ENCODE assay signal across 16 cellular contexts in genomic region chr13:113109151-113110047, GRCh38. TPM values are rescaled to one million over a fixed set of nuclear protein-coding genes. Genes with fewer than 3 reads are reported as not detected.
A peak's percentile ranks its signal among the peaks of the same experiment; 100 is the strongest.
DNase-seq lines count a peak whose midpoint lies in the region; ATAC-seq and TF ChIP-seq lines count a peak whose summit lies in the region.
"Had no signal": no experiment of that assay in that cellular context is flagged by ENCODE, and none has a peak within 500 bp of the region (broad histone marks: within the 10 kb centered on the region; RNA-seq: fewer than 3 reads in every experiment).

No MANE protein-coding gene starts in this region.

- H3K9me2 ChIP-seq in GM23248 (ENCODE audit: insufficient read depth): no peaks in the 10 kb centered on the region

- peak overlapping the region; percentile 35 for H3K4me3 Mint-ChIP-seq in activated naive CD8-positive, alpha-beta T cell
- no peak overlapping the region for H3K4me3 Mint-ChIP-seq in stimulated activated memory B cell treated with anti-CD40 and anti-IgM and Interleukin-4, amounts not matched to agents 10 μg/mL and 1 μg/mL and 100 μg/mL, for 72 hours
- H3K4me3 Mint-ChIP-seq: T-helper 2 cell treated with Interferon-gamma antibody and Interleukin-4, amounts not matched to agents 5 μg/mL and 100 μg/mL, for 36 hours had no signal

- no peaks in the 10 kb centered on the region for H3K36me3 Mint-ChIP-seq in activated naive CD8-positive, alpha-beta T cell
- no peaks in the 10 kb centered on the region for H3K36me3 Mint-ChIP-seq in stimulated activated memory B cell treated with anti-CD40 and anti-IgM and Interleukin-4, amounts not matched to agents 10 μg/mL and 1 μg/mL and 100 μg/mL, for 72 hours
- H3K36me3 Mint-ChIP-seq: naive B cell had no signal

- ATAC-seq in right lobe of liver: no peak
- peak; percentile 44 for ATAC-seq in stimulated activated memory B cell treated with anti-CD40 and anti-IgM and Interleukin-4, amounts not matched to agents 10 μg/mL and 1 μg/mL and 100 μg/mL, for 72 hours

- no peaks in the 10 kb centered on the region for H3K79me2 ChIP-seq in GM23248 (ENCODE audit: insufficient read depth)

- H3K9me3 ChIP-seq in right lobe of liver: no peaks in the 10 kb centered on the region
- no peaks in the 10 kb centered on the region for H3K9me3 ChIP-seq in GM23248 (ENCODE audit: low read depth)

- no peaks in the 10 kb centered on the region for H3K27me3 Mint-ChIP-seq in activated naive CD8-positive, alpha-beta T cell
- peaks cover 6% of the 10 kb centered on the region for H3K27me3 Mint-ChIP-seq in stimulated activated memory B cell treated with anti-CD40 and anti-IgM and Interleukin-4, amounts not matched to agents 10 μg/mL and 1 μg/mL and 100 μg/mL, for 72 hours

- H3F3A ChIP-seq in GM23248 (ENCODE audit: insufficient read depth): no peaks in the 10 kb centered on the region

- H3K9ac ChIP-seq in GM23248: no peak overlapping the region

- no peak overlapping the region for H3K27ac ChIP-seq in right lobe of liver
- H3K27ac ChIP-seq in GM23248: no peak overlapping the region

- H4K20me1 ChIP-seq in GM23248 (ENCODE audit: insufficient read depth): no peaks in the 10 kb centered on the region

- peak overlapping the region; percentile 34 for H3K27ac Mint-ChIP-seq in activated naive CD8-positive, alpha-beta T cell
- no peak overlapping the region for H3K27ac Mint-ChIP-seq in stimulated activated memory B cell treated with anti-CD40 and anti-IgM and Interleukin-4, amounts not matched to agents 10 μg/mL and 1 μg/mL and 100 μg/mL, for 72 hours
- H3K27ac Mint-ChIP-seq: activated T-helper 2 cell treated with anti-CD3 and anti-CD28 coated beads, Interferon-gamma antibody, Interleukin-2, Interleukin-4, amounts not matched to agents 10 μg/mL and 5 μg/mL and 100 μg/mL, durations not matched to agents 14 hours and 24 hours and 36 hours; naive B cell; T-helper 2 cell treated with Interferon-gamma antibody and Interleukin-4, amounts not matched to agents 5 μg/mL and 100 μg/mL, for 36 hours had no signal

- H3K4me1 ChIP-seq in right lobe of liver (peaks cover 0 to 6% (median 2%) of the 10 kb centered on the region in 4 donors), GM23248 (ENCODE audit: insufficient read depth) (no peaks in the 10 kb centered on the region)

- no peak overlapping the region for H3K4me3 ChIP-seq in right lobe of liver
- H3K4me3 ChIP-seq in GM23248: no peak overlapping the region

- WGBS in right lobe of liver (ENCODE audit: insufficient coverage, low coverage, low lambda C conversion rate, missing lambda C conversion rate): 77% methylated on average over 17 of the region's 73 CpGs
- 60 to 68% methylated on average over 25 to 73 of the region's 73 CpGs for WGBS in GM23248 (ENCODE audit: low coverage in 1 of 2, low lambda C conversion rate in 2 of 2, missing lambda C conversion rate in 2 of 2), 2 experiments

- TF ChIP-seq POLR2A in right lobe of liver (IDR thresholded peaks at IDR 0.05): no peak

- DNase-seq in NCI-H146 (lab: John Stamatoyannopoulos, UW) (peak; percentile 51), NCI-H146 treated with DMSO at 0.1 percent for 48 hours (lab: John Stamatoyannopoulos, UW; ENCODE audit: unreplicated experiment) (no peak), right lobe of liver (peak; percentile 17 to 53 (median 43)), GM13977 (ENCODE audit: low spot score) (no peak), GM23248 (no peak), NCI-H2081 (lab: John Stamatoyannopoulos, UW) (no peak)
- DNase-seq: 8988T, cortex of kidney, GOT3, MM.1S, naive B cell had no signal

- in situ Hi-C loops in GM13977 (cut with MboI; ENCODE audit: low pct_unique_long_range_greater_than_20kb, low sequenced_read_pairs, unreplicated experiment): no loop called here
- in situ Hi-C loops in GM23248 (cut with MboI): no loop called here

- H3K4me2 ChIP-seq in GM23248 (ENCODE audit: unreplicated experiment): no peak overlapping the region

- intact Hi-C loops in right lobe of liver (cut with DNase I): no loop called here

- peaks cover 3% of the 10 kb centered on the region for H3K4me1 Mint-ChIP-seq in activated naive CD8-positive, alpha-beta T cell (ENCODE audit: low read depth)
- H3K4me1 Mint-ChIP-seq in stimulated activated memory B cell treated with anti-CD40 and anti-IgM and Interleukin-4, amounts not matched to agents 10 μg/mL and 1 μg/mL and 100 μg/mL, for 72 hours: no peaks in the 10 kb centered on the region
- H3K4me1 Mint-ChIP-seq: naive B cell had no signal

- no peak overlapping the region for H2AFZ ChIP-seq in GM23248

- TF ChIP-seq CTCF in right lobe of liver (IDR thresholded peaks at IDR 0.05) (no peak), GM13977 (IDR thresholded peaks at IDR 0.05; ENCODE audit: extremely low read depth, insufficient read depth, missing control alignments) (no peak)

- H3K9me3 Mint-ChIP-seq in activated naive CD8-positive, alpha-beta T cell (ENCODE audit: low read depth): no peaks in the 10 kb centered on the region
- H3K9me3 Mint-ChIP-seq in stimulated activated memory B cell treated with anti-CD40 and anti-IgM and Interleukin-4, amounts not matched to agents 10 μg/mL and 1 μg/mL and 100 μg/mL, for 72 hours: no peaks in the 10 kb centered on the region
- H3K9me3 Mint-ChIP-seq: activated T-helper 2 cell treated with anti-CD3 and anti-CD28 coated beads, Interferon-gamma antibody, Interleukin-2, Interleukin-4, amounts not matched to agents 10 μg/mL and 5 μg/mL and 100 μg/mL, durations not matched to agents 14 hours and 24 hours and 36 hours; T-helper 2 cell treated with Interferon-gamma antibody and Interleukin-4, amounts not matched to agents 5 μg/mL and 100 μg/mL, for 36 hours had no signal

- H3K27me3 ChIP-seq in right lobe of liver (no peaks in the 10 kb centered on the region), GM23248 (replicated peaks; ENCODE audit: insufficient read depth) (peaks cover 9% of the 10 kb centered on the region; the same call in 1 of the 2 replicates)

- H3K36me3 ChIP-seq in right lobe of liver: no peaks in the 10 kb centered on the region
- no peaks in the 10 kb centered on the region for H3K36me3 ChIP-seq in GM23248 (ENCODE audit: low read depth)

RNA-seq across cellular contexts. Expression of gene F7, which starts 3.8 kb away (rescaled TPM):
- total RNA-seq in right lobe of liver: 100 to 1,000 TPM in 2 of 6 experiments, 10 to 100 TPM in 4; 42.9 to 147 (median 84.2) TPM
- total RNA-seq in GM23248 (2014; rRNA removed; shearing (Covaris generic)): not detected in 2 replicates
- not detected in 2 replicates for polyA plus RNA-seq in GM23248 (2016; fragmentation: Nextera tagmentation; extraction: Ambion mirVana)
- total RNA-seq: activated T-helper 2 cell treated with anti-CD3 and anti-CD28 coated beads, Interferon-gamma antibody, Interleukin-2, Interleukin-4, amounts not matched to agents 10 μg/mL and 5 μg/mL and 100 μg/mL, durations not matched to agents 14 hours and 24 hours and 36 hours; glomerular endothelial cell had no signal

RNA-seq across cellular contexts. Expression of gene F10, which starts 13.2 kb away (rescaled TPM):
- total RNA-seq in right lobe of liver: 100 to 1,000 TPM; 108 to 157 (median 132) TPM
- 7.8 and 10.2 TPM in 2 replicates for total RNA-seq in GM23248 (2014; rRNA removed; shearing (Covaris generic))
- 9.0 and 9.1 TPM in 2 replicates for polyA plus RNA-seq in GM23248 (2016; fragmentation: Nextera tagmentation; extraction: Ambion mirVana)
- total RNA-seq: activated T-helper 2 cell treated with anti-CD3 and anti-CD28 coated beads, Interferon-gamma antibody, Interleukin-2, Interleukin-4, amounts not matched to agents 10 μg/mL and 5 μg/mL and 100 μg/mL, durations not matched to agents 14 hours and 24 hours and 36 hours; glomerular endothelial cell had no signal

RNA-seq across cellular contexts. Expression of gene PROZ, which starts 49.0 kb away (rescaled TPM):
- 10 to 100 TPM; 11.2 to 71.2 (median 56.9) TPM for total RNA-seq in right lobe of liver
- not detected in 2 replicates for total RNA-seq in GM23248 (2014; rRNA removed; shearing (Covaris generic))
- not detected in 2 replicates for polyA plus RNA-seq in GM23248 (2016; fragmentation: Nextera tagmentation; extraction: Ambion mirVana)
- total RNA-seq: activated T-helper 2 cell treated with anti-CD3 and anti-CD28 coated beads, Interferon-gamma antibody, Interleukin-2, Interleukin-4, amounts not matched to agents 10 μg/mL and 5 μg/mL and 100 μg/mL, durations not matched to agents 14 hours and 24 hours and 36 hours; glomerular endothelial cell had no signal

Comparison
In these comparisons a context has a peak if more than half of its experiments do, and no peak if none do; other contexts are left out.
1. DNase-seq: peak in NCI-H146 (single experiment) and right lobe of liver (3 of 3); none in NCI-H146 treated with DMSO at 0.1 percent for 48 hours (single experiment), GM13977 (single experiment), GM23248 (single experiment) and NCI-H2081 (0 of 2).
2. RNA of gene F7, which starts 3.8 kb away (total RNA-seq): 42.9 to 147 TPM in right lobe of liver; not detected in GM23248; every median in the first group is over 10 times any median in the second.
3. RNA of gene PROZ, which starts 49.0 kb away (total RNA-seq): 11.2 to 71.2 TPM in right lobe of liver; not detected in GM23248; every median in the first group is over 10 times any median in the second.